Comparison of ENCODE assay signal across 8 cellular contexts in genomic region chr2:44170337-44170736, GRCh38. TPM values are rescaled to one million over a fixed set of nuclear protein-coding genes. Genes with fewer than 3 reads are reported as not detected.
A peak's percentile ranks its signal among the peaks of the same experiment; 100 is the strongest.
DNase-seq lines count a peak whose midpoint lies in the region; ATAC-seq, FAIRE-seq and TF ChIP-seq lines count a peak whose summit lies in the region.

No MANE protein-coding gene starts in this region.

- H3K4me3 ChIP-seq in bronchial epithelial cell (ENCODE audit: low read depth, low read length) (peak overlapping the region; percentile 65), mesendoderm (ENCODE audit: low read length) (no peak overlapping the region)

- H3K9me3 ChIP-seq in KOPT-K1 (ENCODE audit: insufficient read depth, low read length, poor library complexity, severe bottlenecking), result no peaks in the 10 kb centered on the region

- no peak overlapping the region for H3K18ac ChIP-seq in mesendoderm (ENCODE audit: low read length)

- H4K5ac ChIP-seq in mesendoderm (ENCODE audit: low read length), result no peak overlapping the region

- intact Hi-C loops in Calu3 (cut with micrococcal nuclease; ENCODE audit: unreplicated experiment), result loop anchor here (5.0 kb wide), 2 partner anchors 42 to 62 kb away; no protein-coding TSS in a partner anchor

- peaks cover 25% of the 10 kb centered on the region for H3K4me1 Mint-ChIP-seq in Calu3 (ENCODE audit: low read depth, unreplicated experiment)

- no peaks in the 10 kb centered on the region for H3K27me3 Mint-ChIP-seq in Calu3 (ENCODE audit: unreplicated experiment)

- peak overlapping the region; percentile 78 for H3K56ac ChIP-seq in mesendoderm (ENCODE audit: low read length)

- peak overlapping the region; percentile 86 for H3K27ac Mint-ChIP-seq in Calu3 (ENCODE audit: unreplicated experiment)

- no peak overlapping the region for H4K8ac ChIP-seq in mesendoderm (ENCODE audit: low read depth, low read length)

- H2AK5ac ChIP-seq in mesendoderm (ENCODE audit: low read length), result no peak overlapping the region

- H2BK15ac ChIP-seq in mesendoderm (replicated peaks; ENCODE audit: low read depth), result no peak overlapping the region

- H3K9ac ChIP-seq in mesendoderm (ENCODE audit: low read length), result peak overlapping the region; percentile 85

- H3K27me3 ChIP-seq in bronchial epithelial cell (ENCODE audit: control insufficient read depth, insufficient read depth, low read length) (no peaks in the 10 kb centered on the region), mesendoderm (ENCODE audit: insufficient read depth, low read length, poor library complexity) (no peaks in the 10 kb centered on the region)

- peaks cover 2% of the 10 kb centered on the region for H3K4me1 ChIP-seq in mesendoderm (ENCODE audit: control insufficient read depth, low read depth, low read length)

- no peak overlapping the region for H3K23ac ChIP-seq in mesendoderm (ENCODE audit: low read length)

- FAIRE-seq in bronchial epithelial cell (lab: Jason Lieb, UNC), result no peak

- H3K36me3 ChIP-seq in KOPT-K1 (ENCODE audit: insufficient read depth, low read length) (peaks cover 9% of the 10 kb centered on the region), bronchial epithelial cell (ENCODE audit: control insufficient read depth, insufficient read depth, low read length) (no peaks in the 10 kb centered on the region), mesendoderm (ENCODE audit: control insufficient read depth, insufficient read depth, low read length) (no peaks in the 10 kb centered on the region)

- H2BK120ac ChIP-seq in mesendoderm (ENCODE audit: low read depth, low read length), result no peak overlapping the region

- CTCF ChIA-PET in Calu3 (lab: Charles Lee), result interaction anchor here (0.8 to 2.2 kb wide), 3 partner anchors 79 to 309 kb away, joined by 3 to 7 read pairs (median 3); no protein-coding TSS in a partner anchor

- H3K79me1 ChIP-seq in mesendoderm (ENCODE audit: low read length), result peaks cover under 1% of the 10 kb centered on the region

- no peaks in the 10 kb centered on the region for H3K9me3 Mint-ChIP-seq in Calu3 (ENCODE audit: low read depth, unreplicated experiment)

- H3K4ac ChIP-seq in mesendoderm (ENCODE audit: low read depth, low read length), result no peak overlapping the region

- ATAC-seq in GM21825 (IDR thresholded peaks at IDR 0.05; ENCODE audit: unreplicated experiment) (no peak), HG02973 (IDR thresholded peaks at IDR 0.05; ENCODE audit: unreplicated experiment) (no peak)

- TF ChIP-seq CTCF in Calu3 (IDR thresholded peaks at IDR 0.05; ENCODE audit: unreplicated experiment) (no peak), bronchial epithelial cell (IDR thresholded peaks at IDR 0.05; ENCODE audit: insufficient read depth, low read length, severe bottlenecking) (no peak)

- no peak for DNase-seq in Calu3
- peak; percentile 38 for DNase-seq in bronchial epithelial cell (ENCODE audit: low read depth)
- DNase-seq in mesendoderm, result no peak
- no peak for DNase-seq in activated CD4-positive, CD25-positive, alpha-beta regulatory T cell (lab: John Stamatoyannopoulos, UW)
- no peak for DNase-seq in NK-92 treated with Interleukin-12 subunit alpha and Interleukin-12 subunit beta, amount 100 ng/mL, for 24 hours (lab: John Stamatoyannopoulos, UW)

- peaks cover 49% of the 10 kb centered on the region for H3K79me2 ChIP-seq in mesendoderm (ENCODE audit: control insufficient read depth, insufficient read depth, low read length)

- peaks cover 43% of the 10 kb centered on the region for H3K36me3 Mint-ChIP-seq in Calu3 (ENCODE audit: insufficient read depth, unreplicated experiment)

- peak overlapping the region; percentile 77 for H3K27ac ChIP-seq in KOPT-K1 (ENCODE audit: low read depth, low read length, poor library complexity, severe bottlenecking)
- no peak overlapping the region for H3K27ac ChIP-seq in mesendoderm (ENCODE audit: low read depth, low read length)

- no TSS peak for BruUV-seq in Calu3 (replicated peaks; lab: Mats Ljungman, UMichigan)

- no peak overlapping the region for H2BK5ac ChIP-seq in mesendoderm (ENCODE audit: low read length)

- peak overlapping the region; percentile 86 for H3K4me3 Mint-ChIP-seq in Calu3 (ENCODE audit: low read depth, unreplicated experiment)

- WGBS in mesendoderm (ENCODE audit: extremely low coverage, insufficient coverage, low lambda C conversion rate), result no CpG with 5 or more reads among the region's 3 CpGs

- peak overlapping the region; percentile 39 for H3K4me2 ChIP-seq in mesendoderm (ENCODE audit: low read length)

RNA-seq across cellular contexts. Expression of gene PPM1B, which starts 1.7 kb away (rescaled TPM):
- 73.4 and 75.0 TPM in 2 replicates for total RNA-seq in Calu3 (2022)
- 35.3 and 44.4 TPM in 2 replicates for total RNA-seq in bronchial epithelial cell
- polyA plus RNA-seq in mesendoderm (2013, experiment 1 of 2), result 39.7 TPM
- 42.3 TPM for polyA plus RNA-seq in mesendoderm (2013, experiment 2 of 2)
